ENCODE assay signal across 1 cellular context in genomic region chr5:54088081-54088480, GRCh38.
TF ChIP-seq lines count a peak whose summit lies in the region.

No MANE protein-coding gene starts in this region.

TF ChIP-seq in SK-N-SH, 30 proteins besides CTCF, POLR2A, EP300 and RAD21 (continued from another document):
- TF ChIP-seq ZBTB33 (IDR thresholded peaks at IDR 0.05; ENCODE audit: borderline replicate concordance, low read depth): no peak
- no peak for TF ChIP-seq RCOR1 (IDR thresholded peaks at IDR 0.05; ENCODE audit: low read length)
- no peak for TF ChIP-seq SIN3A (IDR thresholded peaks at IDR 0.05; ENCODE audit: borderline replicate concordance, low read depth, low read length)
- no peak for TF ChIP-seq MEF2A (IDR thresholded peaks at IDR 0.05; ENCODE audit: borderline replicate concordance, low read depth)
- no peak for TF ChIP-seq EZH2phosphoT487 (IDR thresholded peaks at IDR 0.05; ENCODE audit: borderline replicate concordance, low read depth)
- TF ChIP-seq SMC3 (IDR thresholded peaks at IDR 0.05; ENCODE audit: low read depth, low read length): no peak
- no peak for TF ChIP-seq FOSL2 (IDR thresholded peaks at IDR 0.05; ENCODE audit: borderline replicate concordance, low read depth)
- TF ChIP-seq POLR2AphosphoS5 (IDR thresholded peaks at IDR 0.05; ENCODE audit: low read depth, low read length): no peak
- no peak for TF ChIP-seq YY1 (IDR thresholded peaks at IDR 0.05; ENCODE audit: low read depth)
